ENCODE assay signal across 17 cellular contexts in the genomic region with DNA sequence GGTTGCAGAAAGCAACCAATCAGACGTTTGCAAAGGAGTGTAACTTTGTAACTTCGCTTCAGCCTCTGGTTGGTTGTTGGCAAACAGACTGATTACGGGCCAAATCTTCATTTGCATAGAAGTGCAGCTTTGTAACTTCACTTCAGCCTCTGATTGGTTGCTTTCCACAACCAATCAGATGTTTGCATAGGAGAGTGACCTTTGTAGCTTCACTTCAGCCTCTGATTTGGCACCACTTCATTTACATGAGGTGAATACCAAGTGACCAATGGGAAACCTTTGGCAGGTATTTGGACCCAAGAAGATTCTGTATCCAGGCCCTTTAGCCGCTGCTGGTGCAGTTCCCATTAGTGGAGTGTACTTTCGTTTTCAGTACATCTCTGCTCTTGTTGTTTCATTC. TPM values are rescaled to one million over a fixed set of nuclear protein-coding genes. Genes with fewer than 3 reads are reported as not detected.
DNase-seq lines count a peak whose midpoint lies in the region; ATAC-seq, FAIRE-seq and TF ChIP-seq lines count a peak whose summit lies in the region.
"Had no signal": no experiment of that assay in that cellular context is flagged by ENCODE, and none has a peak within 500 bp of the region (broad histone marks: within the 10 kb centered on the region; RNA-seq: fewer than 3 reads in every experiment).

No MANE protein-coding gene starts in this region.

- H2BK15ac ChIP-seq in mesendoderm (replicated peaks; ENCODE audit: low read depth) = no peak overlapping the region

- peak; percentile 96 for DNase-seq in ACHN
- DNase-seq in H54 (ENCODE audit: insufficient read length, low spot score) = no peak
- DNase-seq in activated naive CD8-positive, alpha-beta T cell treated with anti-CD3 and anti-CD28 coated beads for 36 hours = no peak
- DNase-seq in mesendoderm = peak; percentile 57
- DNase-seq in kidney glomerular epithelial cell (lab: John Stamatoyannopoulos, UW) = no peak
- no peak for DNase-seq in posterior vena cava (ENCODE audit: low spot score)
- no peak for DNase-seq in Peyer's patch
- DNase-seq: activated CD4-positive, CD25-positive, alpha-beta regulatory T cell treated with anti-CD3 and anti-CD28 coated beads, Interleukin-2, amount 50 U/mL, for 72 hours; effector memory CD4-positive, alpha-beta T cell; mucosa of descending colon; NCI-H2081; NK-92 treated with Interleukin-12 subunit alpha and Interleukin-12 subunit beta, amount 100 ng/mL, for 24 hours had no signal

- H3K36me3 Mint-ChIP-seq in activated naive CD8-positive, alpha-beta T cell treated with anti-CD3 and anti-CD28 coated beads for 36 hours = peaks cover 3% of the 10 kb centered on the region

- H3K4me1 ChIP-seq in mesendoderm (ENCODE audit: control insufficient read depth, low read depth, low read length) (no peaks in the 10 kb centered on the region), Peyer's patch (peaks cover 0 to 10% (median 0%) of the 10 kb centered on the region in 4 donors)

- no peak overlapping the region for H3K27ac Mint-ChIP-seq in activated naive CD8-positive, alpha-beta T cell treated with anti-CD3 and anti-CD28 coated beads for 36 hours
- H3K27ac Mint-ChIP-seq: activated T-helper 1 cell treated with anti-CD3 and anti-CD28 coated beads, Interleukin-12 subunit alpha, Interleukin-12 subunit beta, Interleukin-2, Interleukin-4 antibody, amounts not matched to agents 30 ng/mL and 10 ng/mL and 1 ng/mL, durations not matched to agents 14 hours and 24 hours and 36 hours; stimulated activated memory B cell treated with anti-CD40 and anti-IgM and Interleukin-4, amounts not matched to agents 10 μg/mL and 1 μg/mL and 100 μg/mL, for 72 hours had no signal

- no peak overlapping the region for H3K4me2 ChIP-seq in mesendoderm (ENCODE audit: low read length)
- H3K4me2 ChIP-seq: BLaER1 had no signal

- peak; percentile 100 for FAIRE-seq in H54 (lab: Jason Lieb, UNC)

- no peak for TF ChIP-seq CTCF in Peyer's patch (IDR thresholded peaks at IDR 0.05)

- H3K9me3 ChIP-seq in Peyer's patch = no peaks in the 10 kb centered on the region
- H3K9me3 ChIP-seq: mucosa of descending colon had no signal

- no peaks in the 10 kb centered on the region for H3K27me3 Mint-ChIP-seq in activated naive CD8-positive, alpha-beta T cell treated with anti-CD3 and anti-CD28 coated beads for 36 hours
- H3K27me3 Mint-ChIP-seq: stimulated activated memory B cell treated with anti-CD40 and anti-IgM and Interleukin-4, amounts not matched to agents 10 μg/mL and 1 μg/mL and 100 μg/mL, for 72 hours had no signal

- in situ Hi-C loops in ACHN (cut with HindIII; ENCODE audit: low pct_ligation_motif_present, low pct_unique_long_range_greater_than_20kb, low sequenced_read_pairs) = no loop called here

- no peak overlapping the region for H3K23ac ChIP-seq in mesendoderm (ENCODE audit: low read length)

- no CpG with 5 or more reads among the region's 5 CpGs for WGBS in mesendoderm (ENCODE audit: extremely low coverage, insufficient coverage, low lambda C conversion rate)

- peaks cover 61% of the 10 kb centered on the region for H3K4me1 Mint-ChIP-seq in activated naive CD8-positive, alpha-beta T cell treated with anti-CD3 and anti-CD28 coated beads for 36 hours

- H2BK5ac ChIP-seq in mesendoderm (ENCODE audit: low read length) = no peak overlapping the region

- intact Hi-C loops in posterior vena cava (cut with DNase I) = no loop called here

- H3K9me3 Mint-ChIP-seq in activated naive CD8-positive, alpha-beta T cell treated with anti-CD3 and anti-CD28 coated beads for 36 hours = no peaks in the 10 kb centered on the region
- H3K9me3 Mint-ChIP-seq: activated T-helper 1 cell treated with anti-CD3 and anti-CD28 coated beads, Interleukin-12 subunit alpha, Interleukin-12 subunit beta, Interleukin-2, Interleukin-4 antibody, amounts not matched to agents 30 ng/mL and 10 ng/mL and 1 ng/mL, durations not matched to agents 14 hours and 24 hours and 36 hours; stimulated activated memory B cell treated with anti-CD40 and anti-IgM and Interleukin-4, amounts not matched to agents 10 μg/mL and 1 μg/mL and 100 μg/mL, for 72 hours had no signal

- ATAC-seq in GM21381 (IDR thresholded peaks at IDR 0.05; ENCODE audit: unreplicated experiment) = no peak
- ATAC-seq: mucosa of descending colon; stimulated activated memory B cell treated with anti-CD40 and anti-IgM and Interleukin-4, amounts not matched to agents 10 μg/mL and 1 μg/mL and 100 μg/mL, for 72 hours had no signal

- TF ChIP-seq POLR2A in H54 (IDR thresholded peaks at IDR 0.05; ENCODE audit: low read depth, low read length) (no peak), Peyer's patch (IDR thresholded peaks at IDR 0.05) (no peak)

- H3K4ac ChIP-seq in mesendoderm (ENCODE audit: low read depth, low read length) = no peak overlapping the region

- H3K36me3 ChIP-seq in mesendoderm (ENCODE audit: control insufficient read depth, insufficient read depth, low read length) = no peaks in the 10 kb centered on the region
- H3K36me3 ChIP-seq in Peyer's patch = no peaks in the 10 kb centered on the region

- H3K27ac ChIP-seq in mesendoderm (ENCODE audit: low read depth, low read length) (no peak overlapping the region), Peyer's patch (peak overlapping the region in 1 of 4 donors; percentile 33)
- H3K27ac ChIP-seq: BLaER1, parathyroid adenoma had no signal

- H3K4me3 ChIP-seq in mesendoderm (ENCODE audit: low read length) (no peak overlapping the region), Peyer's patch (peak overlapping the region in 1 of 4 donors; percentile 27)
- H3K4me3 ChIP-seq: BLaER1, mucosa of descending colon had no signal

- H3K56ac ChIP-seq in mesendoderm (ENCODE audit: low read length) = no peak overlapping the region

- H4K5ac ChIP-seq in mesendoderm (ENCODE audit: low read length) = no peak overlapping the region

- no peak overlapping the region for H3K9ac ChIP-seq in mesendoderm (ENCODE audit: low read length)
- H3K9ac ChIP-seq: BLaER1, parathyroid adenoma had no signal

- peaks cover 30% of the 10 kb centered on the region for H3K79me2 ChIP-seq in mesendoderm (ENCODE audit: control insufficient read depth, insufficient read depth, low read length)

- peaks cover 5% of the 10 kb centered on the region for H3K79me1 ChIP-seq in mesendoderm (ENCODE audit: low read length)

- H3K18ac ChIP-seq in mesendoderm (ENCODE audit: low read length) = no peak overlapping the region

- H2BK120ac ChIP-seq in mesendoderm (ENCODE audit: low read depth, low read length) = no peak overlapping the region

- no peaks in the 10 kb centered on the region for H3K27me3 ChIP-seq in mesendoderm (ENCODE audit: insufficient read depth, low read length, poor library complexity)
- no peaks in the 10 kb centered on the region for H3K27me3 ChIP-seq in Peyer's patch
- H3K27me3 ChIP-seq: BLaER1 had no signal

- no peak overlapping the region for H2AK5ac ChIP-seq in mesendoderm (ENCODE audit: low read length)

- H3K4me3 Mint-ChIP-seq in activated naive CD8-positive, alpha-beta T cell treated with anti-CD3 and anti-CD28 coated beads for 36 hours = peak overlapping the region; percentile 46
- H3K4me3 Mint-ChIP-seq: activated T-helper 1 cell treated with anti-CD3 and anti-CD28 coated beads, Interleukin-12 subunit alpha, Interleukin-12 subunit beta, Interleukin-2, Interleukin-4 antibody, amounts not matched to agents 30 ng/mL and 10 ng/mL and 1 ng/mL, durations not matched to agents 14 hours and 24 hours and 36 hours; stimulated activated memory B cell treated with anti-CD40 and anti-IgM and Interleukin-4, amounts not matched to agents 10 μg/mL and 1 μg/mL and 100 μg/mL, for 72 hours had no signal

- H4K8ac ChIP-seq in mesendoderm (ENCODE audit: low read depth, low read length) = no peak overlapping the region

RNA-seq across cellular contexts. Expression of a gene that starts 16.0 kb away (rescaled TPM):
- 10 to 100 TPM; 41.3 to 43.8 TPM for total RNA-seq in activated naive CD8-positive, alpha-beta T cell treated with anti-CD3 and anti-CD28 coated beads for 36 hours
- 19.5 TPM for polyA plus RNA-seq in mesendoderm (2013, experiment 1 of 2)
- 20.7 TPM for polyA plus RNA-seq in mesendoderm (2013, experiment 2 of 2)
- total RNA-seq in posterior vena cava (10 to 100 TPM; 49.4 to 57.8 TPM), Peyer's patch (100 to 1,000 TPM in 1 of 4 donors, 10 to 100 TPM in 3; 62.5 to 170 (median 66.4) TPM)

Comparison
In these comparisons a context has a peak if more than half of its experiments do, and no peak if none do; other contexts are left out.
1. DNase-seq: peak in ACHN (single experiment) and mesendoderm (single experiment); none in H54 (single experiment), activated naive CD8-positive, alpha-beta T cell treated with anti-CD3 and anti-CD28 coated beads for 36 hours (single experiment), kidney glomerular epithelial cell (single experiment), posterior vena cava (single experiment) and Peyer's patch (0 of 3).